In genomic region chr2:188307850-188308283, GRCh38 we compare ENCODE assay signal across 20 cellular contexts. TPM values are rescaled to one million over a fixed set of nuclear protein-coding genes. Genes with fewer than 3 reads are reported as not detected.
"Had no signal": no experiment of that assay in that cellular context is flagged by ENCODE, and none has a peak within 500 bp of the region (broad histone marks: within the 10 kb centered on the region; RNA-seq: fewer than 3 reads in every experiment).

No MANE protein-coding gene starts in this region.

- H3K9me3 ChIP-seq: right atrium auricular region, tibial nerve, uterus had no signal

- DNase-seq: activated CD4-positive, alpha-beta memory T cell treated with anti-CD3 and anti-CD28 coated beads, Interleukin-2, amount 10 ng/mL, durations not matched to agents 7 days and 5 days; activated naive CD4-positive, alpha-beta T cell treated with anti-CD3 and anti-CD28 coated beads, Interleukin-2, amount 50 U/mL, for 16 hours; activated T-cell treated with anti-CD3 and anti-CD28 coated beads, Interleukin-2, amount 50 U/mL, for 24 hours; dorsolateral prefrontal cortex; endodermal cell; erythroblast; kidney glomerular epithelial cell; left ventricle myocardium superior; mesendoderm; occipital lobe; stimulated activated CD4-positive, alpha-beta T cell treated with anti-CD3 and anti-CD28 coated beads, Interleukin-4, amount 100 ng/mL, for 24 hours; stimulated activated naive CD4-positive, alpha-beta T cell; T-helper 9 cell; uterus; WERI-Rb-1 had no signal

- ATAC-seq: left ventricle myocardium superior; natural killer cell treated with Interleukin-12 subunit alpha and Interleukin-12 subunit beta and Interleukin-15 and Interleukin-18, amount 100 ng/mL, for 72 hours had no signal

- H3K36me3 Mint-ChIP-seq: natural killer cell treated with Interleukin-12 subunit alpha and Interleukin-12 subunit beta and Interleukin-15 and Interleukin-18, amount 100 ng/mL, for 72 hours had no signal

- H3K36me3 ChIP-seq: cardiac muscle cell, right atrium auricular region, tibial nerve, uterus, WERI-Rb-1 had no signal

- H3K27me3 Mint-ChIP-seq: activated CD4-positive, alpha-beta memory T cell treated with anti-CD3 and anti-CD28 coated beads, Interleukin-2, amount 10 ng/mL, durations not matched to agents 7 days and 5 days; activated T-cell treated with anti-CD3 and anti-CD28 coated beads, Interleukin-2, amount 50 U/mL, for 24 hours; natural killer cell treated with Interleukin-12 subunit alpha and Interleukin-12 subunit beta and Interleukin-15 and Interleukin-18, amount 100 ng/mL, for 72 hours; progenitor cell of endocrine pancreas had no signal

- H3K4me3 ChIP-seq: cardiac muscle cell, dorsolateral prefrontal cortex, right atrium auricular region, tibial nerve, uterus had no signal

- H3K4me3 Mint-ChIP-seq: activated CD4-positive, alpha-beta memory T cell treated with anti-CD3 and anti-CD28 coated beads, Interleukin-2, amount 10 ng/mL, durations not matched to agents 7 days and 5 days; activated T-cell treated with anti-CD3 and anti-CD28 coated beads, Interleukin-2, amount 50 U/mL, for 24 hours; endodermal cell; natural killer cell treated with Interleukin-12 subunit alpha and Interleukin-12 subunit beta and Interleukin-15 and Interleukin-18, amount 100 ng/mL, for 72 hours had no signal

- H3K27ac ChIP-seq: cardiac muscle cell, dorsolateral prefrontal cortex, right atrium auricular region, uterus, WERI-Rb-1 had no signal

- H3K4me1 ChIP-seq: right atrium auricular region had no signal

- H3K27me3 ChIP-seq: cardiac muscle cell, dorsolateral prefrontal cortex, right atrium auricular region, tibial nerve, uterus had no signal

- H3K4me1 Mint-ChIP-seq: activated CD4-positive, alpha-beta memory T cell treated with anti-CD3 and anti-CD28 coated beads, Interleukin-2, amount 10 ng/mL, durations not matched to agents 7 days and 5 days had no signal

- H3K27ac Mint-ChIP-seq: activated CD4-positive, alpha-beta memory T cell treated with anti-CD3 and anti-CD28 coated beads, Interleukin-2, amount 10 ng/mL, durations not matched to agents 7 days and 5 days; activated T-cell treated with anti-CD3 and anti-CD28 coated beads, Interleukin-2, amount 50 U/mL, for 24 hours; endodermal cell; natural killer cell treated with Interleukin-12 subunit alpha and Interleukin-12 subunit beta and Interleukin-15 and Interleukin-18, amount 100 ng/mL, for 72 hours; progenitor cell of endocrine pancreas had no signal

RNA-seq across cellular contexts. Expression of gene GULP1, which starts 16.2 kb away (rescaled TPM):
- total RNA-seq: activated CD4-positive, alpha-beta memory T cell treated with anti-CD3 and anti-CD28 coated beads, Interleukin-2, amount 10 ng/mL, durations not matched to agents 7 days and 5 days; natural killer cell treated with Interleukin-12 subunit alpha and Interleukin-12 subunit beta and Interleukin-15 and Interleukin-18, amount 100 ng/mL, for 72 hours had no signal
